10 cellular contexts compared by ENCODE assay signal in the genomic region with DNA sequence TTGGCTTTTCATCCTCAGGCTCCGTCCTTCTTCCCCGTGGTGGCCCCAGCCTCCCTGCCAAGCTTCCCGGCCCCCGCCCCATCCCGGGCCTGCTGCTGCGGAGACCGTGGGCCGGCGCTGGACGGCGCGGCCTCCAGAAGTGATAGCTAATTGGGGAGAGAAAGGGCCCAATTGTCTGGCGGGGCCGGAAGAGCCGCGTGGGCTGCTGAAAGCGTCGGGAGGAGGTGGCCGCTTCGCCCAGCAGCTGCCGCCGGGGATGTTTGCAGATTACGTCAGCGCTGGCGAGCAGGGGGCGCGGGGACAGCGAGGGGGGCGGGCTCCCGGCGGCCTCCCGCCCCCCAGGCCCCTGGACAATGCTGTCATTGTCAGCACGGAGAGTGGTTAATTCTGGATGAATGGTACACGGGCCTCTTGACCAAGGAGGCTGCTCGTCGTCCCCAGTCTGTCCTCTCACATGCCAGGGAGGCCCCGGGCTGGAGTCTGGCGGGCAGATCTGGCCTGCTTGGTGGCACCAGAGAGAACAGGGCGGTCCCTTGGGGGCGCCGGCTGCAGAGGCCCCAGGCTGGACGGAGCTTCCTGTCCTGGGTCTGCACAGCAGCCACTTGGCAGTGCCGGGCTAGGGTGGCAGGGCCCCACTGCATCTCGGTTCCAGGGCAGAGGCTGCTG. TPM values are rescaled to one million over a fixed set of nuclear protein-coding genes. Genes with fewer than 3 reads are reported as not detected.
DNase-seq lines count a peak whose midpoint lies in the region; ATAC-seq and TF ChIP-seq lines count a peak whose summit lies in the region.
"Had no signal": no experiment of that assay in that cellular context is flagged by ENCODE, and none has a peak within 500 bp of the region (broad histone marks: within the 10 kb centered on the region; RNA-seq: fewer than 3 reads in every experiment).

No MANE protein-coding gene starts in this region.

- no peak overlapping the region for H3K27ac Mint-ChIP-seq in activated naive CD8-positive, alpha-beta T cell treated with anti-CD3 and anti-CD28 coated beads for 36 hours
- H3K27ac Mint-ChIP-seq in activated naive CD8-positive, alpha-beta T cell treated with anti-CD3 and anti-CD28 coated beads, Interleukin-2, amount 50 U/mL, for 24 hours, result no peak overlapping the region

- no peaks in the 10 kb centered on the region for H3K9me3 Mint-ChIP-seq in activated naive CD8-positive, alpha-beta T cell treated with anti-CD3 and anti-CD28 coated beads for 36 hours
- H3K9me3 Mint-ChIP-seq in activated naive CD8-positive, alpha-beta T cell treated with anti-CD3 and anti-CD28 coated beads, Interleukin-2, amount 50 U/mL, for 24 hours, result no peaks in the 10 kb centered on the region

- no peak overlapping the region for H3K4me3 Mint-ChIP-seq in activated naive CD8-positive, alpha-beta T cell treated with anti-CD3 and anti-CD28 coated beads for 36 hours
- H3K4me3 Mint-ChIP-seq in activated naive CD8-positive, alpha-beta T cell treated with anti-CD3 and anti-CD28 coated beads, Interleukin-2, amount 50 U/mL, for 24 hours, result no peak overlapping the region

- peaks cover 3 to 9% of the 10 kb centered on the region in 2 donors for H3K4me1 ChIP-seq in lung (ENCODE audit: control insufficient read depth in 2 of 2, insufficient read depth in 2 of 2, low read length in 2 of 2)
- peaks cover 23% of the 10 kb centered on the region for H3K4me1 ChIP-seq in vagina

- WGBS in lung, 2 donors, result 17 to 47% methylated on average over 42 to 44 of the region's 44 CpGs

- no peak for ATAC-seq in activated naive CD8-positive, alpha-beta T cell treated with anti-CD3 and anti-CD28 coated beads, Interleukin-2, amount 50 U/mL, for 24 hours
- ATAC-seq in lung (ENCODE audit: insufficient read depth, low FRiP score) (peak; percentile 22), GM21390 (IDR thresholded peaks at IDR 0.05; ENCODE audit: unreplicated experiment) (no peak), GM19397 (IDR thresholded peaks at IDR 0.05; ENCODE audit: unreplicated experiment) (no peak)

- H3K9me3 ChIP-seq in lung (ENCODE audit: control insufficient read depth in 2 of 2, insufficient read depth in 1 of 2, low read length in 1 of 2), result no peaks in the 10 kb centered on the region
- H3K9me3 ChIP-seq in vagina, result no peaks in the 10 kb centered on the region

- H3K27ac ChIP-seq in caudate nucleus (ENCODE audit: low read depth, low read length) (peak overlapping the region; percentile 74), lung (ENCODE audit: low read depth in 1 of 2, low read length in 1 of 2) (peak overlapping the region in 1 of 2 donors; percentile 56), vagina (peak overlapping the region; percentile 3)
- H3K27ac ChIP-seq: C4-2B had no signal

- DNase-seq in activated naive CD8-positive, alpha-beta T cell treated with anti-CD3 and anti-CD28 coated beads for 36 hours, result peak; percentile 34
- DNase-seq in activated naive CD8-positive, alpha-beta T cell treated with anti-CD3 and anti-CD28 coated beads, Interleukin-2, amount 50 U/mL, for 24 hours, result no peak
- DNase-seq in caudate nucleus (lab: John Stamatoyannopoulos, UW) (peak in 58 of 61 donors; percentile 18 to 94 (median 84)), lung (ENCODE audit: low spot score) (no peak), vagina (ENCODE audit: extremely low spot score in 2 of 2) (no peak)
- DNase-seq in stimulated activated CD4-positive, alpha-beta T cell treated with anti-CD3 and anti-CD28 coated beads, Interleukin-4, amount 100 ng/mL, for 24 hours, result no peak

- peaks cover 14% of the 10 kb centered on the region for H3K4me1 Mint-ChIP-seq in activated naive CD8-positive, alpha-beta T cell treated with anti-CD3 and anti-CD28 coated beads for 36 hours
- H3K4me1 Mint-ChIP-seq in activated naive CD8-positive, alpha-beta T cell treated with anti-CD3 and anti-CD28 coated beads, Interleukin-2, amount 50 U/mL, for 24 hours, result peaks cover 18% of the 10 kb centered on the region

- H3K27me3 ChIP-seq in lung (ENCODE audit: control insufficient read depth, insufficient read depth) (no peaks in the 10 kb centered on the region), vagina (no peaks in the 10 kb centered on the region)

- no peaks in the 10 kb centered on the region for H3K36me3 Mint-ChIP-seq in activated naive CD8-positive, alpha-beta T cell treated with anti-CD3 and anti-CD28 coated beads for 36 hours
- H3K36me3 Mint-ChIP-seq in activated naive CD8-positive, alpha-beta T cell treated with anti-CD3 and anti-CD28 coated beads, Interleukin-2, amount 50 U/mL, for 24 hours (ENCODE audit: low read depth), result no peaks in the 10 kb centered on the region

- H3K36me3 ChIP-seq in lung (ENCODE audit: control insufficient read depth in 2 of 2, insufficient read depth in 2 of 2, low read length in 2 of 2) (no peaks in the 10 kb centered on the region), vagina (no peaks in the 10 kb centered on the region)

- H3K27me3 Mint-ChIP-seq in activated naive CD8-positive, alpha-beta T cell treated with anti-CD3 and anti-CD28 coated beads for 36 hours, result peaks cover 3% of the 10 kb centered on the region
- H3K27me3 Mint-ChIP-seq in activated naive CD8-positive, alpha-beta T cell treated with anti-CD3 and anti-CD28 coated beads, Interleukin-2, amount 50 U/mL, for 24 hours, result peaks cover 2% of the 10 kb centered on the region

- TF ChIP-seq POLR2A in vagina (IDR thresholded peaks at IDR 0.05), result no peak

- intact Hi-C loops in vagina (cut with DNase I), result no loop called here

- TF ChIP-seq CTCF in lung (IDR thresholded peaks at IDR 0.05; ENCODE audit: control extremely low read depth, extremely low read depth) (no peak), vagina (IDR thresholded peaks at IDR 0.05) (no peak)

- H3K4me3 ChIP-seq in lung (no peak overlapping the region), vagina (no peak overlapping the region)

RNA-seq across cellular contexts. Expression of a gene that starts 1.6 kb away (rescaled TPM):
- under 1 TPM; 0.19 to 0.20 TPM for total RNA-seq in activated naive CD8-positive, alpha-beta T cell treated with anti-CD3 and anti-CD28 coated beads for 36 hours
- 1 to 10 TPM in 1 of 2 donors, under 1 TPM in 1; 0.74 to 1.3 TPM for total RNA-seq in lung
- polyA plus RNA-seq in lung, result under 1 TPM; 0.08 to 0.12 TPM
- 0.74 TPM for total RNA-seq in vagina
- total RNA-seq: glomerular endothelial cell had no signal

Comparison
In these comparisons a context has a peak if more than half of its experiments do, and no peak if none do; other contexts are left out.
1. DNase-seq: peak in activated naive CD8-positive, alpha-beta T cell treated with anti-CD3 and anti-CD28 coated beads for 36 hours (single experiment) and caudate nucleus (58 of 61); none in activated naive CD8-positive, alpha-beta T cell treated with anti-CD3 and anti-CD28 coated beads, Interleukin-2, amount 50 U/mL, for 24 hours (single experiment), lung (single experiment), vagina (0 of 2) and stimulated activated CD4-positive, alpha-beta T cell treated with anti-CD3 and anti-CD28 coated beads, Interleukin-4, amount 100 ng/mL, for 24 hours (single experiment).